ENCODE assay signal across 15 cellular contexts in genomic region chr14:59342108-59342507, GRCh38.
"Had no signal": no experiment of that assay in that cellular context is flagged by ENCODE, and none has a peak within 500 bp of the region (broad histone marks: within the 10 kb centered on the region; RNA-seq: fewer than 3 reads in every experiment).

No MANE protein-coding gene starts in this region.

- DNase-seq: activated CD4-positive, alpha-beta T cell treated with anti-CD3 and anti-CD28 coated beads for 4 hours; activated CD8-positive, alpha-beta memory T cell treated with anti-CD3 and anti-CD28 coated beads, Interleukin-2, amount 50 U/mL, for 4 hours; activated CD8-positive, alpha-beta T cell treated with anti-CD3 and anti-CD28 coated beads for 36 hours; activated gamma-delta T cell treated with Interleukin-2 at 50 U/mL for 16 hours; activated naive CD8-positive, alpha-beta T cell treated with anti-CD3 and anti-CD28 coated beads, Interleukin-2, amount 10 ng/mL, durations not matched to agents 7 days and 5 days; activated T-cell treated with anti-CD3 and anti-CD28 coated beads, Interleukin-2, amount 50 U/mL, for 72 hours; kidney glomerular epithelial cell; naive thymus-derived CD4-positive, alpha-beta T cell; right lobe of liver; spleen; stimulated activated CD4-positive, alpha-beta T cell treated with anti-CD3 and anti-CD28 coated beads, Interleukin-1b, Interleukin-23, amount 100 ng/mL, for 48 hours; stimulated activated naive CD4-positive, alpha-beta T cell; T-cell had no signal

- H3K27me3 ChIP-seq: hepatocyte, right lobe of liver, spleen had no signal

- H3K9me3 ChIP-seq: right lobe of liver, spleen had no signal

- H3K4me1 ChIP-seq: right lobe of liver had no signal

- H3K27ac ChIP-seq: right lobe of liver, spleen had no signal

- ATAC-seq: activated CD8-positive, alpha-beta T cell treated with anti-CD3 and anti-CD28 coated beads for 36 hours; activated T-cell treated with anti-CD3 and anti-CD28 coated beads, Interleukin-2, amount 50 U/mL, for 72 hours; naive thymus-derived CD4-positive, alpha-beta T cell; right lobe of liver; T-cell had no signal

- H3K4me3 ChIP-seq: hepatocyte, lung, right lobe of liver, spleen had no signal
